Comparison of ENCODE assay signal across 15 cellular contexts in genomic region chr10:117136391-117136975, GRCh38. TPM values are rescaled to one million over a fixed set of nuclear protein-coding genes. Genes with fewer than 3 reads are reported as not detected.
A peak's percentile ranks its signal among the peaks of the same experiment; 100 is the strongest.
DNase-seq lines count a peak whose midpoint lies in the region; ATAC-seq and TF ChIP-seq lines count a peak whose summit lies in the region.
"Had no signal": no experiment of that assay in that cellular context is flagged by ENCODE, and none has a peak within 500 bp of the region (broad histone marks: within the 10 kb centered on the region; RNA-seq: fewer than 3 reads in every experiment).

No MANE protein-coding gene starts in this region.

- H3K4me1 ChIP-seq in ascending aorta (peaks cover 0 to 12% of the 10 kb centered on the region in 2 donors), lower lobe of right lung (peaks cover 49% of the 10 kb centered on the region)

- peak overlapping the region; percentile 31 for H3K4me3 Mint-ChIP-seq in activated T-cell treated with anti-CD3 and anti-CD28 coated beads, Interleukin-2, amount 50 U/mL, for 24 hours

- no peak for DNase-seq in activated T-cell treated with anti-CD3 and anti-CD28 coated beads, Interleukin-2, amount 50 U/mL, for 24 hours
- no peak for DNase-seq in activated T-cell treated with anti-CD3 and anti-CD28 coated beads, Interleukin-2, amount 50 U/mL, for 1 hour
- DNase-seq in ascending aorta (ENCODE audit: low spot score in 2 of 2) (no peak), lower lobe of right lung (no peak), HK-2 (ENCODE audit: unreplicated experiment) (no peak), cerebellum (ENCODE audit: low spot score) (no peak), SHP77 (lab: John Stamatoyannopoulos, UW) (no peak)
- no peak for DNase-seq in stimulated activated naive CD8-positive, alpha-beta T cell treated with anti-CD3 and anti-CD28 coated beads, Interleukin-15, Interleukin-2, amounts not matched to agents 100 U/mL and 50 U/mL, for 24 hours
- DNase-seq: activated CD4-positive, CD25-positive, alpha-beta regulatory T cell; DMS79; NCI-H446 treated with DMSO at 0.1 percent for 48 hours had no signal

- peaks cover 44% of the 10 kb centered on the region for H3K4me1 Mint-ChIP-seq in activated T-cell treated with anti-CD3 and anti-CD28 coated beads, Interleukin-2, amount 50 U/mL, for 24 hours (ENCODE audit: low read depth)

- TF ChIP-seq CTCF in ascending aorta (IDR thresholded peaks at IDR 0.05) (no peak), lower lobe of right lung (IDR thresholded peaks at IDR 0.05) (no peak)

- H3K27me3 Mint-ChIP-seq in activated T-cell treated with anti-CD3 and anti-CD28 coated beads, Interleukin-2, amount 50 U/mL, for 24 hours, result peaks cover 85% of the 10 kb centered on the region

- no peak for ATAC-seq in lower lobe of right lung
- ATAC-seq in stimulated activated naive CD8-positive, alpha-beta T cell treated with anti-CD3 and anti-CD28 coated beads, Interleukin-15, Interleukin-2, amounts not matched to agents 100 U/mL and 50 U/mL, for 24 hours, result peak; percentile 19

- H3K9me3 Mint-ChIP-seq in activated T-cell treated with anti-CD3 and anti-CD28 coated beads, Interleukin-2, amount 50 U/mL, for 24 hours, result no peaks in the 10 kb centered on the region
- H3K9me3 Mint-ChIP-seq: activated T-helper 2 cell treated with anti-CD3 and anti-CD28 coated beads, Interferon-gamma antibody, Interleukin-2, Interleukin-4, amounts not matched to agents 10 μg/mL and 5 μg/mL and 100 μg/mL, durations not matched to agents 14 hours and 24 hours and 36 hours had no signal

- H3K27ac ChIP-seq in ascending aorta, result no peak overlapping the region
- H3K27ac ChIP-seq in lower lobe of right lung, result no peak overlapping the region

- intact Hi-C loops in ascending aorta (cut with DNase I) (no loop called here), lower lobe of right lung (cut with DNase I) (no loop called here)

- peak overlapping the region; percentile 52 to 53 for H3K4me3 ChIP-seq in ascending aorta
- H3K4me3 ChIP-seq in lower lobe of right lung, result peak overlapping the region; percentile 33

- H3K27ac Mint-ChIP-seq in activated T-cell treated with anti-CD3 and anti-CD28 coated beads, Interleukin-2, amount 50 U/mL, for 24 hours, result no peak overlapping the region
- H3K27ac Mint-ChIP-seq: activated T-helper 2 cell treated with anti-CD3 and anti-CD28 coated beads, Interferon-gamma antibody, Interleukin-2, Interleukin-4, amounts not matched to agents 10 μg/mL and 5 μg/mL and 100 μg/mL, durations not matched to agents 14 hours and 24 hours and 36 hours had no signal

- H3K36me3 ChIP-seq in ascending aorta (no peaks in the 10 kb centered on the region), lower lobe of right lung (no peaks in the 10 kb centered on the region)

- no peaks in the 10 kb centered on the region for H3K9me3 ChIP-seq in ascending aorta
- no peaks in the 10 kb centered on the region for H3K9me3 ChIP-seq in lower lobe of right lung

- H3K27me3 ChIP-seq in ascending aorta (peaks cover 39% of the 10 kb centered on the region), lower lobe of right lung (ENCODE audit: low read depth) (peaks cover 96% of the 10 kb centered on the region)

- H3K36me3 Mint-ChIP-seq in activated T-cell treated with anti-CD3 and anti-CD28 coated beads, Interleukin-2, amount 50 U/mL, for 24 hours (ENCODE audit: low read depth), result no peaks in the 10 kb centered on the region

RNA-seq across cellular contexts. Expression of gene VAX1, which starts 1.6 kb away (rescaled TPM):
- total RNA-seq in ascending aorta (not detected), lower lobe of right lung (not detected), cerebellum (not detected)
- total RNA-seq: activated T-helper 2 cell treated with anti-CD3 and anti-CD28 coated beads, Interferon-gamma antibody, Interleukin-2, Interleukin-4, amounts not matched to agents 10 μg/mL and 5 μg/mL and 100 μg/mL, durations not matched to agents 14 hours and 24 hours and 36 hours; left lobe of liver; renal cortical epithelial cell; ureter had no signal
